ENCODE assay signal across 1 cellular context in the genomic region with DNA sequence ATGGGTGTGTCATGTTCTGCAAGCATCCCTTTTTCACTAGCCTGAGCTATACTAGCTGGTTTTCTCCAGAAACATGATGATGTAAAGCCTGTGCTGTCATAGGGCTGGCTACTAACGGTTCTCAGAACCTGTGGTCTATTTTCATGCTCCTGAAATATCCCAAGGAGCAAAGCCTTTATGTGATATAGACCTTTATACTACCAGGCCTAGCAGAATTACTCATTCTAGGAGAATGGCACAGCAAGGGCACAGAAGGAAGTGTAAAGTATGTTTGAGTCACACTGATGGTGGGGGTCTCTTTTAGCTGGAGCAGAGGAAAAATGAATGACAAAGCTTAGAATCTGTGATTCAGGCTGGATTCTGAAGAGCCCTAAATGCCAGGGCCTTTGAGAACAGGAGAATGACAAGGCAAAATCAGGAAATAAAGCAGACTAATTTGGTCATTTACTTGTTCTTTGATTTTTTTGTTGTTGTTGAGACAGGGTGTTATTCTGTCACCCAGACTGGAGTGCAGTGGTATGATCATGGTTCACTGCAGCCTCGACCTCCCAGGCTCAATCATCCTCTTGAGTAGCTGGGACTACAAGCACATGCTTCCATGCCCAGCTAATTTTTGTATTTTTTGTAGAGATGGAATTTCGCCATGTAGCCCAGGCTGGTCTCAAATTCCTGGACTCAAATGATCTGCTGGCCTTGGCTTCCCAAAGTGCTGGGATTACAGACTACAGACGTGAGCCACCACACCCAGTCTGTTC.
A peak's percentile ranks its signal among the peaks of the same experiment; 100 is the strongest.
TF ChIP-seq lines count a peak whose summit lies in the region.

No MANE protein-coding gene starts in this region.

TF ChIP-seq in endothelial cell of umbilical vein, 7 proteins besides CTCF, POLR2A, EP300 and RAD21:
- TF ChIP-seq, protein P1, sequence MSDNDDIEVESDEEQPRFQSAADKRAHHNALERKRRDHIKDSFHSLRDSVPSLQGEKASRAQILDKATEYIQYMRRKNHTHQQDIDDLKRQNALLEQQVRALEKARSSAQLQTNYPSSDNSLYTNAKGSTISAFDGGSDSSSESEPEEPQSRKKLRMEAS (IDR thresholded peaks at IDR 0.05; ENCODE audit: insufficient read depth, insufficient read length), result no peak
- TF ChIP-seq FOS (IDR thresholded peaks at IDR 0.05; ENCODE audit: borderline replicate concordance, insufficient read depth, low read length), result peak; percentile 56
